Comparison of ENCODE assay signal across 19 cellular contexts in genomic region chr2:195009202-195009601, GRCh38.
DNase-seq lines count a peak whose midpoint lies in the region; ATAC-seq and TF ChIP-seq lines count a peak whose summit lies in the region.
"Had no signal": no experiment of that assay in that cellular context is flagged by ENCODE, and none has a peak within 500 bp of the region (broad histone marks: within the 10 kb centered on the region; RNA-seq: fewer than 3 reads in every experiment).

No MANE protein-coding gene starts in this region.

- no peak overlapping the region for H3K27ac Mint-ChIP-seq in GM23338
- H3K27ac Mint-ChIP-seq: CD8-positive, alpha-beta T cell; endodermal cell; nephron; stimulated activated naive B cell treated with anti-CD40 and anti-IgM and Interleukin-4, amounts not matched to agents 10 μg/mL and 1 μg/mL and 100 μg/mL, for 72 hours had no signal

- TF ChIP-seq CTCF in GM23338 (conservative IDR thresholded peaks at IDR 0.05; ENCODE audit: low read depth in 2 of 2) (no peak), fibroblast of pulmonary artery (IDR thresholded peaks at IDR 0.05; ENCODE audit: low read length, missing control alignments) (no peak)

- no peaks in the 10 kb centered on the region for H3K9me2 ChIP-seq in GM23338 (ENCODE audit: insufficient read depth)

- no peak overlapping the region for H3K27ac ChIP-seq in GM23338 (ENCODE audit: low read depth)
- H3K27ac ChIP-seq: breast epithelium, heart right ventricle, left lung, Peyer's patch had no signal

- H3K27me3 Mint-ChIP-seq in GM23338 (ENCODE audit: insufficient read depth, low read depth, poor library complexity), result no peaks in the 10 kb centered on the region
- H3K27me3 Mint-ChIP-seq: stimulated activated naive B cell treated with anti-CD40 and anti-IgM and Interleukin-4, amounts not matched to agents 10 μg/mL and 1 μg/mL and 100 μg/mL, for 72 hours had no signal

- H3K4me1 ChIP-seq in GM23338 (ENCODE audit: insufficient read depth), result no peaks in the 10 kb centered on the region
- H3K4me1 ChIP-seq: breast epithelium, heart right ventricle, left lung, Peyer's patch had no signal

- no peak overlapping the region for H3K4me3 Mint-ChIP-seq in GM23338
- H3K4me3 Mint-ChIP-seq: CD8-positive, alpha-beta T cell; endodermal cell; nephron; stimulated activated naive B cell treated with anti-CD40 and anti-IgM and Interleukin-4, amounts not matched to agents 10 μg/mL and 1 μg/mL and 100 μg/mL, for 72 hours had no signal

- H3K27me3 ChIP-seq in GM23338 (ENCODE audit: insufficient read depth), result no peaks in the 10 kb centered on the region
- H3K27me3 ChIP-seq: breast epithelium, heart right ventricle, left lung, Peyer's patch had no signal

- no peaks in the 10 kb centered on the region for H3F3A ChIP-seq in GM23338 (replicated peaks; ENCODE audit: low read depth)

- H2AFZ ChIP-seq in GM23338, result peak overlapping the region; percentile 77; the same call in 1 of the 2 replicates

- DNase-seq in GM23338 (ENCODE audit: low spot score) (no peak), NCI-H2227 treated with DMSO at 0.1 percent for 48 hours (lab: John Stamatoyannopoulos, UW) (peak; percentile 23), fibroblast of pulmonary artery (ENCODE audit: low read depth) (peak; percentile 18), superior temporal gyrus (ENCODE audit: extremely low spot score) (peak; percentile 73)
- DNase-seq in central memory CD4-positive, alpha-beta T cell, result no peak
- DNase-seq: activated CD8-positive, alpha-beta memory T cell treated with anti-CD3 and anti-CD28 coated beads, Interleukin-2, amount 50 U/mL, for 4 hours; activated naive CD4-positive, alpha-beta T cell treated with anti-CD3 and anti-CD28 coated beads, Interleukin-2, amount 50 U/mL, for 16 hours; CD8-positive, alpha-beta T cell; endodermal cell; heart right ventricle; left lung; Peyer's patch; stimulated activated naive B cell treated with anti-CD40 and anti-IgM and Interleukin-4, amounts not matched to agents 10 μg/mL and 1 μg/mL and 100 μg/mL, for 72 hours had no signal

- H3K9me3 Mint-ChIP-seq in GM23338, result no peaks in the 10 kb centered on the region
- H3K9me3 Mint-ChIP-seq: CD8-positive, alpha-beta T cell; endodermal cell; nephron; stimulated activated naive B cell treated with anti-CD40 and anti-IgM and Interleukin-4, amounts not matched to agents 10 μg/mL and 1 μg/mL and 100 μg/mL, for 72 hours had no signal

- H4K20me1 ChIP-seq in GM23338 (replicated peaks; ENCODE audit: insufficient read depth), result no peaks in the 10 kb centered on the region

- no peaks in the 10 kb centered on the region for H3K4me1 Mint-ChIP-seq in GM23338
- H3K4me1 Mint-ChIP-seq: endodermal cell; stimulated activated naive B cell treated with anti-CD40 and anti-IgM and Interleukin-4, amounts not matched to agents 10 μg/mL and 1 μg/mL and 100 μg/mL, for 72 hours had no signal

- H3K36me3 ChIP-seq in GM23338 (ENCODE audit: insufficient read depth), result no peaks in the 10 kb centered on the region
- H3K36me3 ChIP-seq: heart right ventricle, left lung, Peyer's patch had no signal

- no peaks in the 10 kb centered on the region for H3K79me2 ChIP-seq in GM23338 (replicated peaks; ENCODE audit: insufficient read depth)

- H3K4me3 ChIP-seq in GM23338 (no peak overlapping the region), fibroblast of pulmonary artery (replicated peaks; ENCODE audit: low read depth, low read length) (no peak overlapping the region)
- H3K4me3 ChIP-seq: breast epithelium, heart right ventricle, left lung, Peyer's patch had no signal

- H3K36me3 Mint-ChIP-seq in GM23338 (ENCODE audit: low read depth), result no peaks in the 10 kb centered on the region
- H3K36me3 Mint-ChIP-seq: CD8-positive, alpha-beta T cell; stimulated activated naive B cell treated with anti-CD40 and anti-IgM and Interleukin-4, amounts not matched to agents 10 μg/mL and 1 μg/mL and 100 μg/mL, for 72 hours had no signal

- no peak overlapping the region for H3K4me2 ChIP-seq in GM23338

- ATAC-seq in GM23338 (no peak), HG02938 (IDR thresholded peaks at IDR 0.05; ENCODE audit: unreplicated experiment) (no peak), HG02852 (IDR thresholded peaks at IDR 0.05; ENCODE audit: unreplicated experiment) (no peak)
- ATAC-seq: activated CD4-positive, CD25-positive, alpha-beta regulatory T cell treated with anti-CD3 and anti-CD28 coated beads, Interleukin-2, amount 50 U/mL, for 24 hours; CD8-positive, alpha-beta T cell; heart right ventricle; left lung; sciatic nerve; stimulated activated naive B cell treated with anti-CD40 and anti-IgM and Interleukin-4, amounts not matched to agents 10 μg/mL and 1 μg/mL and 100 μg/mL, for 72 hours had no signal

TF ChIP-seq in GM23338, 12 proteins besides CTCF, POLR2A, EP300 and RAD21 (continues in another document):
- TF ChIP-seq ZNF114 (CRISPR knock-in tag; IDR thresholded peaks at IDR 0.05) (no peak), REST (IDR thresholded peaks at IDR 0.05; ENCODE audit: unreplicated experiment) (no peak)

Comparison
In these comparisons a context has a peak if more than half of its experiments do, and no peak if none do; other contexts are left out.
1. DNase-seq: peak in NCI-H2227 treated with DMSO at 0.1 percent for 48 hours (single experiment), fibroblast of pulmonary artery (single experiment) and superior temporal gyrus (single experiment); none in GM23338 (single experiment) and central memory CD4-positive, alpha-beta T cell (single experiment).